In the genomic region with DNA sequence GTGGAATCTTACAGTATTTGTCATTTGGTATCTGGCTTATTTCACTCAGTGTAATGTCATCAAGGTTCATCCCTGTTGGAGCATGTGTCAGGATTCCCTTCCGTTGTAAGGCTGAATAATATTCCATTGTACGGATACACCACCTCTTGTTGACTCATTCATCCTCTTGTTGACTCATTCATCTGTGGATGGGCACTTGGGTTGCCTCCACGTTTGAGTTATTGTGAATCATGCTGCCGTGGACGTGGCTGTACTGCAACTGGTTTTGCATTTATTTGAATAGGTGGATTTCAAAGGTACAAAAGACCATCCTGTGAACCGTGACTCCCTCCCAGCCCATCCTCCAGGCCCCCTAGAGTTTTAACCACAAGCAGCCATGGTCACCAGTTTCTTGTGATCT, we compare ENCODE assay signal across 1 cellular context.
A peak's percentile ranks its signal among the peaks of the same experiment; 100 is the strongest.
TF ChIP-seq lines count a peak whose summit lies in the region.

No MANE protein-coding gene starts in this region.

TF ChIP-seq in HepG2, 621 proteins besides CTCF, POLR2A, EP300 and RAD21 (continued from another document and continues in another):
- TF ChIP-seq, protein P1, sequence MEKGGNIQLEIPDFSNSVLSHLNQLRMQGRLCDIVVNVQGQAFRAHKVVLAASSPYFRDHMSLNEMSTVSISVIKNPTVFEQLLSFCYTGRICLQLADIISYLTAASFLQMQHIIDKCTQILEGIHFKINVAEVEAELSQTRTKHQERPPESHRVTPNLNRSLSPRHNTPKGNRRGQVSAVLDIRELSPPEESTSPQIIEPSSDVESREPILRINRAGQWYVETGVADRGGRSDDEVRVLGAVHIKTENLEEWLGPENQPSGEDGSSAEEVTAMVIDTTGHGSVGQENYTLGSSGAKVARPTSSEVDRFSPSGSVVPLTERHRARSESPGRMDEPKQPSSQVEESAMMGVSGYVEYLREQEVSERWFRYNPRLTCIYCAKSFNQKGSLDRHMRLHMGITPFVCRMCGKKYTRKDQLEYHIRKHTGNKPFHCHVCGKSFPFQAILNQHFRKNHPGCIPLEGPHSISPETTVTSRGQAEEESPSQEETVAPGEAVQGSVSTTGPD (CRISPR knock-in tag; IDR thresholded peaks at IDR 0.05): peak; percentile 40; the same call in 1 of the 2 replicates
- TF ChIP-seq JUND (CRISPR knock-in tag; IDR thresholded peaks at IDR 0.05) (peak; percentile 85), GZF1 (CRISPR knock-in tag; IDR thresholded peaks at IDR 0.05) (no peak), SP5 (CRISPR knock-in tag; IDR thresholded peaks at IDR 0.05; ENCODE audit: borderline replicate concordance, low read depth) (peak; percentile 24; the same call in 1 of the 2 replicates), ZNF747 (CRISPR knock-in tag; IDR thresholded peaks at IDR 0.05; ENCODE audit: borderline replicate concordance) (no peak), SOX6 (IDR thresholded peaks at IDR 0.05) (no peak), SOX6 (CRISPR knock-in tag; IDR thresholded peaks at IDR 0.05) (peak; percentile 66; the same call in 1 of the 2 replicates), FOXK2 (IDR thresholded peaks at IDR 0.05) (peak; percentile 75; the same call in 1 of the 2 replicates), CREM (IDR thresholded peaks at IDR 0.05) (peak; percentile 66; the same call in 1 of the 2 replicates), CREM (CRISPR knock-in tag; IDR thresholded peaks at IDR 0.05) (no peak), MIER3 (CRISPR knock-in tag; IDR thresholded peaks at IDR 0.05; ENCODE audit: borderline replicate concordance) (0 out of 2 replicates have a peak, but pooled peaks have one; percentile 18), BHLHE40 (IDR thresholded peaks at IDR 0.05; ENCODE audit: low read length) (peak; percentile 63), JUN (CRISPR knock-in tag; IDR thresholded peaks at IDR 0.05) (peak; percentile 43; the same call in 1 of the 2 replicates), YEATS4 (CRISPR knock-in tag; IDR thresholded peaks at IDR 0.05; ENCODE audit: borderline replicate concordance) (0 out of 2 replicates have a peak, but pooled peaks have one; percentile 21), KLF9 (CRISPR knock-in tag; IDR thresholded peaks at IDR 0.05; ENCODE audit: low read depth) (no peak), NR2F6 (IDR thresholded peaks at IDR 0.05) (peak; percentile 62), NR2F6 (CRISPR knock-in tag; IDR thresholded peaks at IDR 0.05) (peak; percentile 73), GATA4 (IDR thresholded peaks at IDR 0.05; ENCODE audit: borderline replicate concordance, low read depth) (peak; percentile 29; the same call in 1 of the 2 replicates), RXRB (CRISPR knock-in tag; IDR thresholded peaks at IDR 0.05; ENCODE audit: borderline replicate concordance) (peak; percentile 50; the same call in 1 of the 2 replicates), NCOA2 (CRISPR knock-in tag; IDR thresholded peaks at IDR 0.05) (peak; percentile 28; the same call in 1 of the 2 replicates), ZNF292 (CRISPR knock-in tag; IDR thresholded peaks at IDR 0.05; ENCODE audit: borderline replicate concordance, low read depth) (peak; percentile 39; the same call in 1 of the 2 replicates), XRCC5 (optimal IDR thresholded peaks at IDR 0.05; ENCODE audit: low read length) (peak; percentile 27), FOXP1 (IDR thresholded peaks at IDR 0.05) (no peak), FOXP1 (CRISPR knock-in tag; IDR thresholded peaks at IDR 0.05) (peak; percentile 84), RNF2 (conservative IDR thresholded peaks at IDR 0.05; ENCODE audit: low read depth) (0 out of 2 replicates have a peak, but pooled peaks have one; percentile 36), NFE2L2 (IDR thresholded peaks at IDR 0.05; ENCODE audit: low read length) (no peak), BCL6 (CRISPR knock-in tag; IDR thresholded peaks at IDR 0.05) (peak; percentile 45), ZBTB20 (CRISPR knock-in tag; IDR thresholded peaks at IDR 0.05; ENCODE audit: borderline replicate concordance, low read depth) (0 out of 2 replicates have a peak, but pooled peaks have one; percentile 50), HDAC1 (CRISPR knock-in tag; IDR thresholded peaks at IDR 0.05) (peak; percentile 53; the same call in 1 of the 2 replicates), SOX5 (CRISPR knock-in tag; IDR thresholded peaks at IDR 0.05; ENCODE audit: borderline replicate concordance) (peak; percentile 86), ZNF207 (IDR thresholded peaks at IDR 0.05; ENCODE audit: borderline replicate concordance) (no peak), GATAD1 (CRISPR knock-in tag; IDR thresholded peaks at IDR 0.05) (peak; percentile 21; the same call in 1 of the 2 replicates), ZNF605 (CRISPR knock-in tag; IDR thresholded peaks at IDR 0.05) (0 out of 2 replicates have a peak, but pooled peaks have one; percentile 19), ZNF614 (CRISPR knock-in tag; IDR thresholded peaks at IDR 0.05; ENCODE audit: borderline replicate concordance) (0 out of 2 replicates have a peak, but pooled peaks have one; percentile 20), NFIC (IDR thresholded peaks at IDR 0.05; ENCODE audit: low read length) (peak; percentile 56; the same call in 1 of the 2 replicates)
- TF ChIP-seq, protein P2, sequence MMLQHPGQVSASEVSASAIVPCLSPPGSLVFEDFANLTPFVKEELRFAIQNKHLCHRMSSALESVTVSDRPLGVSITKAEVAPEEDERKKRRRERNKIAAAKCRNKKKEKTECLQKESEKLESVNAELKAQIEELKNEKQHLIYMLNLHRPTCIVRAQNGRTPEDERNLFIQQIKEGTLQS (CRISPR knock-in tag; IDR thresholded peaks at IDR 0.05): peak; percentile 74
- TF ChIP-seq, protein P3, sequence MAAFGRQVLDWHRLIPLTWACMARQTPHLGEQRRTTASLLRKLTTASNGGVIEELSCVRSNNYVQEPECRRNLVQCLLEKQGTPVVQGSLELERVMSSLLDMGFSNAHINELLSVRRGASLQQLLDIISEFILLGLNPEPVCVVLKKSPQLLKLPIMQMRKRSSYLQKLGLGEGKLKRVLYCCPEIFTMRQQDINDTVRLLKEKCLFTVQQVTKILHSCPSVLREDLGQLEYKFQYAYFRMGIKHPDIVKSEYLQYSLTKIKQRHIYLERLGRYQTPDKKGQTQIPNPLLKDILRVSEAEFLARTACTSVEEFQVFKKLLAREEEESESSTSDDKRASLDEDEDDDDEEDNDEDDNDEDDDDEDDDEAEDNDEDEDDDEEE (CRISPR knock-in tag; IDR thresholded peaks at IDR 0.05): no peak
- TF ChIP-seq, protein P4, sequence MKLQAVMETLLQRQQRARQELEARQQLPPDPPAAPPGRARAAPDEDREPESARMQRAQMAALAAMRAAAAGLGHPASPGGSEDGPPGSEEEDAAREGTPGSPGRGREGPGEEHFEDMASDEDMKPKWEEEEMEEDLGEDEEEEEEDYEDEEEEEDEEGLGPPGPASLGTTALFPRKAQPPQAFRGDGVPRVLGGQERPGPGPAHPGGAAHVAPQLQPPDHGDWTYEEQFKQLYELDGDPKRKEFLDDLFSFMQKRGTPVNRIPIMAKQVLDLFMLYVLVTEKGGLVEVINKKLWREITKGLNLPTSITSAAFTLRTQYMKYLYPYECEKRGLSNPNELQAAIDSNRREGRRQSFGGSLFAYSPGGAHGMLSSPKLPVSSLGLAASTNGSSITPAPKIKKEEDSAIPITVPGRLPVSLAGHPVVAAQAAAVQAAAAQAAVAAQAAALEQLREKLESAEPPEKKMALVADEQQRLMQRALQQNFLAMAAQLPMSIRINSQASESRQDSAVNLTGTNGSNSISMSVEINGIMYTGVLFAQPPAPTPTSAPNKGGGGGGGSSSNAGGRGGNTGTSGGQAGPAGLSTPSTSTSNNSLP (IDR thresholded peaks at IDR 0.05; ENCODE audit: low read depth, low read length): peak; percentile 89
- TF ChIP-seq, protein P5, sequence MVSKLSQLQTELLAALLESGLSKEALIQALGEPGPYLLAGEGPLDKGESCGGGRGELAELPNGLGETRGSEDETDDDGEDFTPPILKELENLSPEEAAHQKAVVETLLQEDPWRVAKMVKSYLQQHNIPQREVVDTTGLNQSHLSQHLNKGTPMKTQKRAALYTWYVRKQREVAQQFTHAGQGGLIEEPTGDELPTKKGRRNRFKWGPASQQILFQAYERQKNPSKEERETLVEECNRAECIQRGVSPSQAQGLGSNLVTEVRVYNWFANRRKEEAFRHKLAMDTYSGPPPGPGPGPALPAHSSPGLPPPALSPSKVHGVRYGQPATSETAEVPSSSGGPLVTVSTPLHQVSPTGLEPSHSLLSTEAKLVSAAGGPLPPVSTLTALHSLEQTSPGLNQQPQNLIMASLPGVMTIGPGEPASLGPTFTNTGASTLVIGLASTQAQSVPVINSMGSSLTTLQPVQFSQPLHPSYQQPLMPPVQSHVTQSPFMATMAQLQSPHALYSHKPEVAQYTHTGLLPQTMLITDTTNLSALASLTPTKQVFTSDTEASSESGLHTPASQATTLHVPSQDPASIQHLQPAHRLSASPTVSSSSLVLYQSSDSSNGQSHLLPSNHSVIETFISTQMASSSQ (IDR thresholded peaks at IDR 0.05; ENCODE audit: low read depth): 0 out of 2 replicates have a peak, but pooled peaks have one; percentile 34
- TF ChIP-seq, protein P5 (CRISPR knock-in tag; IDR thresholded peaks at IDR 0.05; ENCODE audit: borderline replicate concordance): no peak; the same call in 1 of the 2 replicates
- TF ChIP-seq, protein P6, sequence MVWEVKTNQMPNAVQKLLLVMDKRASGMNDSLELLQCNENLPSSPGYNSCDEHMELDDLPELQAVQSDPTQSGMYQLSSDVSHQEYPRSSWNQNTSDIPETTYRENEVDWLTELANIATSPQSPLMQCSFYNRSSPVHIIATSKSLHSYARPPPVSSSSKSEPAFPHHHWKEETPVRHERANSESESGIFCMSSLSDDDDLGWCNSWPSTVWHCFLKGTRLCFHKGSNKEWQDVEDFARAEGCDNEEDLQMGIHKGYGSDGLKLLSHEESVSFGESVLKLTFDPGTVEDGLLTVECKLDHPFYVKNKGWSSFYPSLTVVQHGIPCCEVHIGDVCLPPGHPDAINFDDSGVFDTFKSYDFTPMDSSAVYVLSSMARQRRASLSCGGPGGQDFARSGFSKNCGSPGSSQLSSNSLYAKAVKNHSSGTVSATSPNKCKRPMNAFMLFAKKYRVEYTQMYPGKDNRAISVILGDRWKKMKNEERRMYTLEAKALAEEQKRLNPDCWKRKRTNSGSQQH (CRISPR knock-in tag; IDR thresholded peaks at IDR 0.05; ENCODE audit: low read depth): peak; percentile 83; the same call in 1 of the 2 replicates
- TF ChIP-seq, protein P7, sequence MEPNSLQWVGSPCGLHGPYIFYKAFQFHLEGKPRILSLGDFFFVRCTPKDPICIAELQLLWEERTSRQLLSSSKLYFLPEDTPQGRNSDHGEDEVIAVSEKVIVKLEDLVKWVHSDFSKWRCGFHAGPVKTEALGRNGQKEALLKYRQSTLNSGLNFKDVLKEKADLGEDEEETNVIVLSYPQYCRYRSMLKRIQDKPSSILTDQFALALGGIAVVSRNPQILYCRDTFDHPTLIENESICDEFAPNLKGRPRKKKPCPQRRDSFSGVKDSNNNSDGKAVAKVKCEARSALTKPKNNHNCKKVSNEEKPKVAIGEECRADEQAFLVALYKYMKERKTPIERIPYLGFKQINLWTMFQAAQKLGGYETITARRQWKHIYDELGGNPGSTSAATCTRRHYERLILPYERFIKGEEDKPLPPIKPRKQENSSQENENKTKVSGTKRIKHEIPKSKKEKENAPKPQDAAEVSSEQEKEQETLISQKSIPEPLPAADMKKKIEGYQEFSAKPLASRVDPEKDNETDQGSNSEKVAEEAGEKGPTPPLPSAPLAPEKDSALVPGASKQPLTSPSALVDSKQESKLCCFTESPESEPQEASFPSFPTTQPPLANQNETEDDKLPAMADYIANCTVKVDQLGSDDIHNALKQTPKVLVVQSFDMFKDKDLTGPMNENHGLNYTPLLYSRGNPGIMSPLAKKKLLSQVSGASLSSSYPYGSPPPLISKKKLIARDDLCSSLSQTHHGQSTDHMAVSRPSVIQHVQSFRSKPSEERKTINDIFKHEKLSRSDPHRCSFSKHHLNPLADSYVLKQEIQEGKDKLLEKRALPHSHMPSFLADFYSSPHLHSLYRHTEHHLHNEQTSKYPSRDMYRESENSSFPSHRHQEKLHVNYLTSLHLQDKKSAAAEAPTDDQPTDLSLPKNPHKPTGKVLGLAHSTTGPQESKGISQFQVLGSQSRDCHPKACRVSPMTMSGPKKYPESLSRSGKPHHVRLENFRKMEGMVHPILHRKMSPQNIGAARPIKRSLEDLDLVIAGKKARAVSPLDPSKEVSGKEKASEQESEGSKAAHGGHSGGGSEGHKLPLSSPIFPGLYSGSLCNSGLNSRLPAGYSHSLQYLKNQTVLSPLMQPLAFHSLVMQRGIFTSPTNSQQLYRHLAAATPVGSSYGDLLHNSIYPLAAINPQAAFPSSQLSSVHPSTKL (CRISPR knock-in tag; IDR thresholded peaks at IDR 0.05): peak; percentile 88
- TF ChIP-seq, protein P8, sequence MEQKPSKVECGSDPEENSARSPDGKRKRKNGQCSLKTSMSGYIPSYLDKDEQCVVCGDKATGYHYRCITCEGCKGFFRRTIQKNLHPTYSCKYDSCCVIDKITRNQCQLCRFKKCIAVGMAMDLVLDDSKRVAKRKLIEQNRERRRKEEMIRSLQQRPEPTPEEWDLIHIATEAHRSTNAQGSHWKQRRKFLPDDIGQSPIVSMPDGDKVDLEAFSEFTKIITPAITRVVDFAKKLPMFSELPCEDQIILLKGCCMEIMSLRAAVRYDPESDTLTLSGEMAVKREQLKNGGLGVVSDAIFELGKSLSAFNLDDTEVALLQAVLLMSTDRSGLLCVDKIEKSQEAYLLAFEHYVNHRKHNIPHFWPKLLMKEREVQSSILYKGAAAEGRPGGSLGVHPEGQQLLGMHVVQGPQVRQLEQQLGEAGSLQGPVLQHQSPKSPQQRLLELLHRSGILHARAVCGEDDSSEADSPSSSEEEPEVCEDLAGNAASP (CRISPR knock-in tag; IDR thresholded peaks at IDR 0.05; ENCODE audit: borderline replicate concordance): peak; percentile 26; the same call in 1 of the 2 replicates
